In the genomic region with DNA sequence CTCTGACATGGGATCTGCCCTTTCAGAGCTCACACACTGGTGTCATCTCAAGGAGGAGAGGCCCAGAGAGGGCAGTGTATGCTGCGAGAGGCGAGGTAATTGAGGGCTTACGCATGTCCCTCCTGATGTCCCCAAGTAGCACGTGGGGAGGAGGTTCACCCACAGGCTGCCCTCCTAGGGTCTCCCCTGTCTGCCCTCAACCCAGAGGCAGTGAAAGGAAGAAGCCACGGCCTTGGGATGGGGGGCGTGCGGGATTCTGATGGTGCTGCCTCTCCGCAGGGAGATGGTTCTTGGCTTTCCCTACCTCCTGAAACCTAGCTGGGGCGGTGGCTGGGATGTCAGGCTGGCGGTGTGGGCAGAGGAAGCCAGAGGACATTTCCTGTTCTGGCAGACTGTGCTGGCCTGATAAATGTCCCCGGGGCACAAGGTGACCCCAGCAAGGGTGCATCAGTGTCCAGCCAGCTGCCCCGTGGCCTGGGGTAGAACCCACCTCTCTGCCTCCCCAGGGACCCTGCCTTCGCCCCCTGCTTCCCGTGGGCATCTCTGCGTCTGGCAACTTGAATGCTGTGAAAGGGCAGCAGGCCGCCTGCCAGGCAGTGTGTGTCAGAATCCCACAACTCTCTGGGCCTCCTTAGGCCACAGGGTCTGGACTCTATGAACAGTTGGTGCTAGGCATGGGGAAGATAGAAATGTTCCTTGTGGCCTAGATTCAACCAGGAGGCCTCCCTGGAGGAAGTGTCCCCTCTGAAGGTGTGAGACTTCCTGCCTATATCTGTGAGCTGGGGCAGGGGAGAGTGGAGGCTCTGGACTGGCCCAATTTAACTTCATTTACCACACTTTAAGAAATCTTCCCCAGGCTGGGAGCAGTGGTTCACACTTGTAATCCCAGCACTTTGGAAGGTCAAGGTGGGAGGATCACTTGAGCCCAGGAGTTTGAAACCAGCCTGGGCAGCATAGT, we compare ENCODE assay signal across 7 cellular contexts. TPM values are rescaled to one million over a fixed set of nuclear protein-coding genes. Genes with fewer than 3 reads are reported as not detected.
DNase-seq lines count a peak whose midpoint lies in the region; ATAC-seq, FAIRE-seq and TF ChIP-seq lines count a peak whose summit lies in the region.

No MANE protein-coding gene starts in this region.

- ATAC-seq in activated CD8-positive, alpha-beta T cell treated with anti-CD3 and anti-CD28 coated beads for 36 hours: no peak
- ATAC-seq in left ventricle myocardium superior (peak; percentile 5), GM21825 (IDR thresholded peaks at IDR 0.05; ENCODE audit: unreplicated experiment) (no peak), GM18505 (IDR thresholded peaks at IDR 0.05; ENCODE audit: unreplicated experiment) (no peak)

- intact Hi-C loops in activated CD8-positive, alpha-beta T cell treated with anti-CD3 and anti-CD28 coated beads for 36 hours (cut with micrococcal nuclease): no loop called here
- intact Hi-C loops in left ventricle myocardium superior (cut with micrococcal nuclease): no loop called here

- H3K36me3 ChIP-seq in stomach smooth muscle (ENCODE audit: control insufficient read depth in 2 of 2, insufficient read depth in 2 of 2, low read length in 2 of 2): no peaks in the 10 kb centered on the region

- DNase-seq in HFF-Myc (ENCODE audit: extremely low read depth, low read depth): no peak
- no peak for DNase-seq in activated CD8-positive, alpha-beta T cell treated with anti-CD3 and anti-CD28 coated beads for 36 hours
- DNase-seq in left ventricle myocardium superior: peak; percentile 66
- no peak for DNase-seq in D721Med (ENCODE audit: insufficient read length, low spot score)

- peak overlapping the region; percentile 80 for H3K27ac Mint-ChIP-seq in activated CD8-positive, alpha-beta T cell treated with anti-CD3 and anti-CD28 coated beads for 36 hours

- TF ChIP-seq CTCF in HFF-Myc (IDR thresholded peaks at IDR 0.05; ENCODE audit: low read depth, low read length, missing control alignments) (no peak), D721Med (IDR thresholded peaks at IDR 0.05; ENCODE audit: insufficient read depth, missing control alignments) (no peak)
- TF ChIP-seq CTCF in activated CD8-positive, alpha-beta T cell treated with anti-CD3 and anti-CD28 coated beads for 36 hours (IDR thresholded peaks at IDR 0.05): no peak

- H3K9me3 ChIP-seq in stomach smooth muscle (ENCODE audit: control insufficient read depth in 2 of 2, low read length in 2 of 2): no peaks in the 10 kb centered on the region

- peaks cover 54% of the 10 kb centered on the region for H3K4me1 ChIP-seq in stomach smooth muscle (ENCODE audit: control insufficient read depth, insufficient read depth, low read length)

- FAIRE-seq in D721Med (lab: Jason Lieb, UNC): no peak

- TF ChIP-seq POLR2A in GM18505 (IDR thresholded peaks at IDR 0.05; ENCODE audit: borderline replicate concordance, extremely low read depth, insufficient read depth, insufficient read length): no peak

- CTCF ChIA-PET in activated CD8-positive, alpha-beta T cell treated with anti-CD3 and anti-CD28 coated beads for 36 hours (lab: Charles Lee): interaction anchor here (10.5 to 25.6 kb wide), 2 partner anchors 14 to 27 kb away, joined by 91 to 1222 read pairs; no protein-coding TSS in a partner anchor

- H3K9me3 Mint-ChIP-seq in activated CD8-positive, alpha-beta T cell treated with anti-CD3 and anti-CD28 coated beads for 36 hours: no peaks in the 10 kb centered on the region

- peak overlapping the region; percentile 51 for H3K4me3 Mint-ChIP-seq in activated CD8-positive, alpha-beta T cell treated with anti-CD3 and anti-CD28 coated beads for 36 hours

- no peaks in the 10 kb centered on the region for H3K27me3 Mint-ChIP-seq in activated CD8-positive, alpha-beta T cell treated with anti-CD3 and anti-CD28 coated beads for 36 hours

- POLR2A ChIA-PET in activated CD8-positive, alpha-beta T cell treated with anti-CD3 and anti-CD28 coated beads for 36 hours (lab: Charles Lee): interaction anchor here (1.0 to 13.4 kb wide), 3 partner anchors 15 to 34 kb away, joined by 3 to 225 read pairs (median 30); no protein-coding TSS in a partner anchor

- peak overlapping the region in 1 of 2 donors; percentile 42 for H3K9ac ChIP-seq in stomach smooth muscle (ENCODE audit: low read length in 2 of 2)

- peak overlapping the region; percentile 24 for H3K27ac ChIP-seq in stomach smooth muscle (ENCODE audit: low read length)

- no peaks in the 10 kb centered on the region for H3K27me3 ChIP-seq in stomach smooth muscle (ENCODE audit: control insufficient read depth in 1 of 2, insufficient read depth in 2 of 2, low read length in 2 of 2)

- H3K36me3 Mint-ChIP-seq in activated CD8-positive, alpha-beta T cell treated with anti-CD3 and anti-CD28 coated beads for 36 hours (ENCODE audit: low read depth): peaks cover 53% of the 10 kb centered on the region

- H3K4me1 Mint-ChIP-seq in activated CD8-positive, alpha-beta T cell treated with anti-CD3 and anti-CD28 coated beads for 36 hours (ENCODE audit: low read depth): peaks cover 67% of the 10 kb centered on the region

- H3K4me3 ChIP-seq in HFF-Myc (replicated peaks; ENCODE audit: low read depth, low read length): peak overlapping the region; percentile 98
- no peak overlapping the region for H3K4me3 ChIP-seq in stomach smooth muscle (ENCODE audit: low read length in 2 of 2)

RNA-seq across cellular contexts. Expression of a gene that starts 4.8 kb away (rescaled TPM):
- 10 to 100 TPM; 48.7 to 52.7 TPM for total RNA-seq in activated CD8-positive, alpha-beta T cell treated with anti-CD3 and anti-CD28 coated beads for 36 hours
- total RNA-seq in left ventricle myocardium superior: 45.1 TPM

RNA-seq across cellular contexts. Expression of a gene that starts 41.6 kb away (rescaled TPM):
- 1 to 10 TPM; 1.2 to 1.7 TPM for total RNA-seq in activated CD8-positive, alpha-beta T cell treated with anti-CD3 and anti-CD28 coated beads for 36 hours
- total RNA-seq in left ventricle myocardium superior: 28.6 TPM

Comparison
In these comparisons a context has a peak if more than half of its experiments do, and no peak if none do; other contexts are left out.
1. RNA of a gene that starts 41.6 kb away (total RNA-seq): 28.6 TPM in left ventricle myocardium superior (single experiment); 1.2 to 1.7 TPM in activated CD8-positive, alpha-beta T cell treated with anti-CD3 and anti-CD28 coated beads for 36 hours; every median in the first group is over 10 times any median in the second.